In the genomic region with DNA sequence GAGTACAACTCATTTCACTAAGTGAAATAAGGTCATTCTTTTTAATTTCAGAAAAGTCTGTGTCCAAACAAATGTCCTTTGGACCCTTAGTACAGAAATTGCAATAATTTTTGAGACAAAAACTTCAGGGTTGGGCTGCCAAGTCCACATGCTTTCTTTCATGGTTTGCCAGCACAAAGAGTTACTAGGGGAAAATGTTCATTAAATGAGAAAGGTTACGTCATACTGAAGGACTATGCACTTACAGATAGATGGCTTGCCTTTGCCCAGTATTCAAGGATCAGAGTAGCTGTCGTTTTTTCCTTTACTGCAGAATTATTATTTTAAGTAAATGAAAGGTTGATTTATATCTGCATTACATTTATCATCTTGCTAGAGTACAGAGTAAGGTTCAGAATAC, we compare ENCODE assay signal across 18 cellular contexts.
DNase-seq lines count a peak whose midpoint lies in the region; ATAC-seq and TF ChIP-seq lines count a peak whose summit lies in the region.
"Had no signal": no experiment of that assay in that cellular context is flagged by ENCODE, and none has a peak within 500 bp of the region (broad histone marks: within the 10 kb centered on the region; RNA-seq: fewer than 3 reads in every experiment).

No MANE protein-coding gene starts in this region.

- no peaks in the 10 kb centered on the region for H3K9me3 ChIP-seq in SK-N-SH
- H3K9me3 ChIP-seq: BLaER1 treated with 17β-estradiol and CSF1 and Interleukin-3, amounts not matched to agents 10 nM and 100 nM; SJCRH30 had no signal

- H3K4me3 Mint-ChIP-seq in activated naive CD8-positive, alpha-beta T cell treated with anti-CD3 and anti-CD28 coated beads, Interleukin-2, amount 50 U/mL, for 24 hours = no peak overlapping the region
- no peak overlapping the region for H3K4me3 Mint-ChIP-seq in activated T-cell treated with anti-CD3 and anti-CD28 coated beads, Interleukin-2, amount 50 U/mL, for 72 hours
- H3K4me3 Mint-ChIP-seq: GM23338 had no signal

- POLR2A ChIA-PET in SK-N-SH (lab: Yijun Ruan, JAX) = no interaction called here

- H3K36me3 ChIP-seq in SK-N-SH (replicated peaks in 1 of 2; ENCODE audit: control insufficient read depth in 1 of 2, insufficient read depth in 2 of 2, low read length in 1 of 2) = no peaks in the 10 kb centered on the region
- H3K36me3 ChIP-seq: BLaER1 treated with 17β-estradiol and CSF1 and Interleukin-3, amounts not matched to agents 10 nM and 100 nM; SJCRH30 had no signal

- no peaks in the 10 kb centered on the region for H3K36me3 Mint-ChIP-seq in activated naive CD8-positive, alpha-beta T cell treated with anti-CD3 and anti-CD28 coated beads, Interleukin-2, amount 50 U/mL, for 24 hours (ENCODE audit: low read depth)
- no peaks in the 10 kb centered on the region for H3K36me3 Mint-ChIP-seq in activated T-cell treated with anti-CD3 and anti-CD28 coated beads, Interleukin-2, amount 50 U/mL, for 72 hours (ENCODE audit: insufficient read depth in 2 of 2)

- no peak for TF ChIP-seq CTCF in SK-N-SH (IDR thresholded peaks at IDR 0.05)

- 66% methylated on average over 2 of the region's 2 CpGs for WGBS in SK-N-SH (ENCODE audit: low lambda C conversion rate)

- no peak overlapping the region for H2AFZ ChIP-seq in SK-N-SH (ENCODE audit: low read depth)
- H2AFZ ChIP-seq: GM23338 had no signal

- CTCF ChIA-PET in SK-N-SH (lab: Yijun Ruan, JAX) = no interaction called here

- H3K9me2 ChIP-seq in SK-N-SH = no peaks in the 10 kb centered on the region

- H3K9me3 Mint-ChIP-seq in activated naive CD8-positive, alpha-beta T cell treated with anti-CD3 and anti-CD28 coated beads, Interleukin-2, amount 50 U/mL, for 24 hours = no peaks in the 10 kb centered on the region
- H3K9me3 Mint-ChIP-seq in activated T-cell treated with anti-CD3 and anti-CD28 coated beads, Interleukin-2, amount 50 U/mL, for 72 hours = no peaks in the 10 kb centered on the region
- H3K9me3 Mint-ChIP-seq: GM23338 had no signal

- no peak overlapping the region for H3K4me3 ChIP-seq in SK-N-SH (ENCODE audit: low read depth in 2 of 2, low read length in 1 of 2)
- H3K4me3 ChIP-seq: BLaER1 treated with 17β-estradiol and CSF1 and Interleukin-3, amounts not matched to agents 10 nM and 100 nM; GM23338; SJCRH30 had no signal

- ATAC-seq in SK-N-SH treated with all-trans-retinoic acid at 6 μM for 48 hours = no peak
- no peak for ATAC-seq in activated naive CD8-positive, alpha-beta T cell treated with anti-CD3 and anti-CD28 coated beads, Interleukin-2, amount 50 U/mL, for 24 hours
- ATAC-seq in activated T-cell treated with anti-CD3 and anti-CD28 coated beads, Interleukin-2, amount 50 U/mL, for 72 hours (replicated peaks in 1 of 2) = no peak
- ATAC-seq: GM23338 had no signal

- no peak overlapping the region for H3K9ac ChIP-seq in SK-N-SH
- H3K9ac ChIP-seq: BLaER1 treated with 17β-estradiol and CSF1 and Interleukin-3, amounts not matched to agents 10 nM and 100 nM had no signal

- peaks cover 0 to 2% of the 10 kb centered on the region in 2 experiments; a peak in 2 of 4 replicates for H3K4me1 ChIP-seq in SK-N-SH (ENCODE audit: control insufficient read depth in 1 of 2, insufficient read depth in 2 of 2, low read depth in 1 of 2, low read length in 1 of 2)
- H3K4me1 ChIP-seq: BLaER1 treated with 17β-estradiol and CSF1 and Interleukin-3, amounts not matched to agents 10 nM and 100 nM had no signal

- no peaks in the 10 kb centered on the region for H3F3A ChIP-seq in SK-N-SH (replicated peaks; ENCODE audit: insufficient read depth)

- no peaks in the 10 kb centered on the region for H3K4me1 Mint-ChIP-seq in activated naive CD8-positive, alpha-beta T cell treated with anti-CD3 and anti-CD28 coated beads, Interleukin-2, amount 50 U/mL, for 24 hours
- no peaks in the 10 kb centered on the region for H3K4me1 Mint-ChIP-seq in activated T-cell treated with anti-CD3 and anti-CD28 coated beads, Interleukin-2, amount 50 U/mL, for 72 hours (ENCODE audit: low read depth)
- H3K4me1 Mint-ChIP-seq: GM23338 had no signal

- H3K27me3 ChIP-seq in SK-N-SH (ENCODE audit: insufficient read depth) = no peaks in the 10 kb centered on the region
- H3K27me3 ChIP-seq: BLaER1 treated with 17β-estradiol and CSF1 and Interleukin-3, amounts not matched to agents 10 nM and 100 nM; SJCRH30 had no signal

- H3K27me3 Mint-ChIP-seq in activated naive CD8-positive, alpha-beta T cell treated with anti-CD3 and anti-CD28 coated beads, Interleukin-2, amount 50 U/mL, for 24 hours = peaks cover 15% of the 10 kb centered on the region
- peaks cover 18% of the 10 kb centered on the region for H3K27me3 Mint-ChIP-seq in activated T-cell treated with anti-CD3 and anti-CD28 coated beads, Interleukin-2, amount 50 U/mL, for 72 hours (ENCODE audit: low read depth)

- H3K27ac Mint-ChIP-seq in activated naive CD8-positive, alpha-beta T cell treated with anti-CD3 and anti-CD28 coated beads, Interleukin-2, amount 50 U/mL, for 24 hours = no peak overlapping the region
- no peak overlapping the region for H3K27ac Mint-ChIP-seq in activated T-cell treated with anti-CD3 and anti-CD28 coated beads, Interleukin-2, amount 50 U/mL, for 72 hours
- H3K27ac Mint-ChIP-seq: GM23338 had no signal

- H3K79me2 ChIP-seq in SK-N-SH (ENCODE audit: insufficient read depth) = peaks cover 10% of the 10 kb centered on the region; the same call in 1 of the 2 replicates

- no peak overlapping the region for H3K4me2 ChIP-seq in SK-N-SH
- H3K4me2 ChIP-seq: BLaER1 treated with 17β-estradiol and CSF1 and Interleukin-3, amounts not matched to agents 10 nM and 100 nM; GM23338 had no signal

- no peak for TF ChIP-seq EP300 in SK-N-SH (IDR thresholded peaks at IDR 0.05; ENCODE audit: borderline replicate concordance in 1 of 2, low read depth in 1 of 2, low read length in 1 of 2)

- DNase-seq in SK-N-SH (no peak), fibroblast of peridontal ligament (ENCODE audit: extremely low read depth) (peak; percentile 61), midbrain (lab: John Stamatoyannopoulos, UW) (peak; percentile 20), SHP77 (lab: John Stamatoyannopoulos, UW) (no peak), T1000 (lab: John Stamatoyannopoulos, UW) (no peak)
- no peak for DNase-seq in activated naive CD8-positive, alpha-beta T cell treated with anti-CD3 and anti-CD28 coated beads, Interleukin-2, amount 50 U/mL, for 24 hours
- DNase-seq in activated T-cell treated with anti-CD3 and anti-CD28 coated beads, Interleukin-2, amount 50 U/mL, for 72 hours = no peak
- DNase-seq: DMS 273 treated with DMSO at 0.1 percent for 48 hours, EL, NCI-H1105 treated with DMSO at 0.1 percent for 48 hours, NCI-H1930, NCI-H2171 treated with DMSO at 0.1 percent for 48 hours, NCI-H510A, SJCRH30 had no signal

- TF ChIP-seq RAD21 in SK-N-SH (IDR thresholded peaks at IDR 0.05; ENCODE audit: low read length) = no peak

- peaks cover 9% of the 10 kb centered on the region for H4K20me1 ChIP-seq in SK-N-SH (ENCODE audit: insufficient read depth)
- H4K20me1 ChIP-seq: BLaER1 treated with 17β-estradiol and CSF1 and Interleukin-3, amounts not matched to agents 10 nM and 100 nM had no signal

- H3K27ac ChIP-seq in SK-N-SH (ENCODE audit: low read depth in 2 of 2, low read length in 1 of 2) = no peak overlapping the region
- H3K27ac ChIP-seq: 22Rv1; BLaER1 treated with 17β-estradiol and CSF1 and Interleukin-3, amounts not matched to agents 10 nM and 100 nM; SJCRH30 had no signal

TF ChIP-seq in SK-N-SH treated with all-trans-retinoic acid at 6 μM for 48 hours, 23 proteins besides CTCF, POLR2A, EP300 and RAD21 (continues in another document):
- TF ChIP-seq ARNTL (CRISPR knock-in tag; IDR thresholded peaks at IDR 0.05; ENCODE audit: borderline replicate concordance, low read depth) = no peak

TF ChIP-seq in SK-N-SH, 30 proteins besides CTCF, POLR2A, EP300 and RAD21:
- TF ChIP-seq MEF2A (IDR thresholded peaks at IDR 0.05; ENCODE audit: borderline replicate concordance, low read depth) (no peak), EZH2phosphoT487 (IDR thresholded peaks at IDR 0.05; ENCODE audit: borderline replicate concordance, low read depth) (no peak), MXI1 (IDR thresholded peaks at IDR 0.05; ENCODE audit: low read depth, low read length) (no peak), RCOR1 (IDR thresholded peaks at IDR 0.05; ENCODE audit: low read length) (no peak), YY1 (IDR thresholded peaks at IDR 0.05; ENCODE audit: low read depth) (no peak), GABPA (IDR thresholded peaks at IDR 0.05; ENCODE audit: low read depth) (no peak), TCF12 (IDR thresholded peaks at IDR 0.05) (no peak)

Comparison
In these comparisons a context has a peak if more than half of its experiments do, and no peak if none do; other contexts are left out.
1. DNase-seq: peak in fibroblast of peridontal ligament (single experiment) and midbrain (single experiment); none in SK-N-SH (single experiment), activated naive CD8-positive, alpha-beta T cell treated with anti-CD3 and anti-CD28 coated beads, Interleukin-2, amount 50 U/mL, for 24 hours (single experiment), SHP77 (0 of 2), activated T-cell treated with anti-CD3 and anti-CD28 coated beads, Interleukin-2, amount 50 U/mL, for 72 hours (0 of 2) and T1000 (single experiment).